11 cellular contexts compared by ENCODE assay signal in the genomic region with DNA sequence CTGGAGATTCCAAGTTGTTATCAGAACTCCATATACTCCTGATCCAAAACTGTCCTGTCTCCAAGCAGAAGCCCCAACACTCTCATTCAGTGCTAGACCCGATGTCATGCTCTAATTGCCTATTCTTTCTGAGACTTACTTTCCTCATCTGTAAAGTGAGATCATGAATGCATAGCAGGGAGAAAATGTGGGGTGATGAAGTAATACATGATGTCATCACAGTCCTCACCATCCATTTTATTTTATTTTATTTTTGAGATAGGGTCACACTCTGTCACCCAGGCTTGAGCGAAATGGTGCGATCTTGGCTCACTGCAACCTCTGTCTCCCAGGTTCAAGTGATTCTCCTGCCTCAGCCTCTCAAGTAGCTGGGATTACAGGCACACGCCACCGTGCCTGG.
"Had no signal": no experiment of that assay in that cellular context is flagged by ENCODE, and none has a peak within 500 bp of the region (broad histone marks: within the 10 kb centered on the region; RNA-seq: fewer than 3 reads in every experiment).

No MANE protein-coding gene starts in this region.

- H3K9ac ChIP-seq: GM23248 had no signal

- H3K36me3 ChIP-seq: HAP-1 had no signal

- H3K9me3 ChIP-seq: HAP-1 had no signal

- FAIRE-seq: H1, H54 had no signal

- H3K27ac ChIP-seq: GM23248 had no signal

- H3K4me1 ChIP-seq: HAP-1 had no signal

- H2AFZ ChIP-seq: GM23248, GM23338 had no signal

- H3K4me2 ChIP-seq: GM23338 had no signal

- H3K4me3 ChIP-seq: GM23248, GM23338, HAP-1 had no signal

- ATAC-seq: GM23338, HCT116 had no signal

- DNase-seq: GM23248, GOT3, H7, H9, HCEC 1CT, HFFc6 had no signal
